In the genomic region with DNA sequence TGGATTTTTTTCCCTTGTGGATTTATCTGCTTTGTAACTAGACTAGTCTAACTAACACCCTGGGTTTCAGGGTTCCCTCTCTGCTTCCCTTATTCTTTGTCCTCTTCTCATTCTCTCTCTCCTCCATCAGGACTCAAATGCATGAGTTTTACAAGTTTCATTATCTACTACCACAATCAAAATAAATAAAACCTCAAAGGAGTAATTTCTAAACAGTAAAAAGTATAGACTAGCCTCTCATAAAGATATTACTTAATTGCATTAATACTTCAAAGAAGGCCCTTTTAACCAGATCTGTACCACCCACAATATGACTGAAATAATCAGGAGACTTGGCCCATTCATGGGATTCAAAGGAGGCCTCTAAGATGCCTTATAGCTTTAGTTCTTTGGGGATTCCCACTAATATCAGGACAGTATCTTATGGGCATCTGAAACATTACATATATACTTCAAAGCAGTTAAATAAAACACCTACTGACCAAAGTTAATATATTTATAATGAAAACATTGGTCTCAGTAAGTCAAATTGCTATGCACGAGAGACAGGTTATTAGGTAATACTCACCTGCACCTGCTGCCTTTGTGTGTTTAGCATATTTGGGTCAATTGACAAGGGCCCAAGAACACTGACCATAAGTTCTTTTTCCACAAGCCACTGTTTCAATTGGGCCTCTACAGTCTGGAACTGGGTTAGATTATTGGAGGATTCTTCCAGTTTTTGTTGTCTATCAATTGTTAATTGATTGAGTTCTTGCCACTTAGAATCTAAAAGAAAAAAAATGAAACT, we compare ENCODE assay signal across 24 cellular contexts.
"Had no signal": no experiment of that assay in that cellular context is flagged by ENCODE, and none has a peak within 500 bp of the region (broad histone marks: within the 10 kb centered on the region; RNA-seq: fewer than 3 reads in every experiment).

No MANE protein-coding gene starts in this region.

- H3K4me3 Mint-ChIP-seq: activated CD4-positive, alpha-beta memory T cell treated with anti-CD3 and anti-CD28 coated beads for 36 hours; activated T-helper 1 cell treated with anti-CD3 and anti-CD28 coated beads, Interleukin-12 subunit alpha, Interleukin-12 subunit beta, Interleukin-2, Interleukin-4 antibody, amounts not matched to agents 30 ng/mL and 10 ng/mL and 1 ng/mL, durations not matched to agents 14 hours and 24 hours and 36 hours; dendritic cell treated with granulocyte-macrophage colony-stimulating factor and Interleukin-4, amounts not matched to agents 40 ng/mL and 50 ng/mL, for 4 days; naive thymus-derived CD8-positive, alpha-beta T cell; T-helper 17 cell had no signal

- H3K36me3 ChIP-seq: neutrophil, ovary, prostate gland had no signal

- H3K4me1 ChIP-seq: foreskin keratinocyte had no signal

- H3K27ac Mint-ChIP-seq: activated CD4-positive, alpha-beta memory T cell treated with anti-CD3 and anti-CD28 coated beads for 36 hours; activated naive CD4-positive, alpha-beta T cell treated with anti-CD3 and anti-CD28 coated beads, Interleukin-2, amount 50 U/mL, for 72 hours; activated T-helper 1 cell treated with anti-CD3 and anti-CD28 coated beads, Interleukin-12 subunit alpha, Interleukin-12 subunit beta, Interleukin-2, Interleukin-4 antibody, amounts not matched to agents 30 ng/mL and 10 ng/mL and 1 ng/mL, durations not matched to agents 14 hours and 24 hours and 36 hours; dendritic cell treated with granulocyte-macrophage colony-stimulating factor and Interleukin-4, amounts not matched to agents 40 ng/mL and 50 ng/mL, for 4 days; naive thymus-derived CD8-positive, alpha-beta T cell; T-helper 17 cell had no signal

- H3K27me3 ChIP-seq: brain microvascular endothelial cell, foreskin keratinocyte, neutrophil, ovary, upper lobe of left lung had no signal

- H3K36me3 Mint-ChIP-seq: activated CD4-positive, alpha-beta memory T cell treated with anti-CD3 and anti-CD28 coated beads for 36 hours; activated naive CD4-positive, alpha-beta T cell treated with anti-CD3 and anti-CD28 coated beads, Interleukin-2, amount 50 U/mL, for 72 hours; naive thymus-derived CD8-positive, alpha-beta T cell had no signal

- DNase-seq: activated CD4-positive, alpha-beta memory T cell treated with anti-CD3 and anti-CD28 coated beads for 36 hours; activated CD4-positive, alpha-beta T cell treated with anti-CD3 and anti-CD28 coated beads for 48 hours; activated CD4-positive, CD25-positive, alpha-beta regulatory T cell; activated gamma-delta T cell treated with Interleukin-2 at 50 U/mL for 16 hours; activated T-cell treated with anti-CD3 and anti-CD28 coated beads for 4 hours; aorta; brain microvascular endothelial cell; caudate nucleus; effector CD4-positive, alpha-beta T cell; erythroblast; foreskin keratinocyte; kidney; naive thymus-derived CD8-positive, alpha-beta T cell; ovary; stimulated activated CD4-positive, alpha-beta T cell treated with anti-CD3 and anti-CD28 coated beads, Interleukin-4, amount 100 ng/mL, for 24 hours; stimulated activated naive CD4-positive, alpha-beta T cell treated with Interleukin-2 at 50 U/mL for 16 hours; T-helper 17 cell; upper lobe of left lung had no signal

- H3K27ac ChIP-seq: brain microvascular endothelial cell, foreskin keratinocyte, neutrophil, prostate gland had no signal

- ATAC-seq: activated naive CD4-positive, alpha-beta T cell treated with anti-CD3 and anti-CD28 coated beads, Interleukin-2, amount 50 U/mL, for 72 hours; foreskin keratinocyte; naive thymus-derived CD8-positive, alpha-beta T cell; T-helper 17 cell had no signal

- H3K9me3 Mint-ChIP-seq: activated CD4-positive, alpha-beta memory T cell treated with anti-CD3 and anti-CD28 coated beads for 36 hours; activated naive CD4-positive, alpha-beta T cell treated with anti-CD3 and anti-CD28 coated beads, Interleukin-2, amount 50 U/mL, for 72 hours; activated T-helper 1 cell treated with anti-CD3 and anti-CD28 coated beads, Interleukin-12 subunit alpha, Interleukin-12 subunit beta, Interleukin-2, Interleukin-4 antibody, amounts not matched to agents 30 ng/mL and 10 ng/mL and 1 ng/mL, durations not matched to agents 14 hours and 24 hours and 36 hours; dendritic cell treated with granulocyte-macrophage colony-stimulating factor and Interleukin-4, amounts not matched to agents 40 ng/mL and 50 ng/mL, for 4 days; naive thymus-derived CD8-positive, alpha-beta T cell had no signal

- H3K9me3 ChIP-seq: neutrophil, ovary, prostate gland, upper lobe of left lung had no signal

- H3K27me3 Mint-ChIP-seq: activated CD4-positive, alpha-beta memory T cell treated with anti-CD3 and anti-CD28 coated beads for 36 hours; dendritic cell treated with granulocyte-macrophage colony-stimulating factor and Interleukin-4, amounts not matched to agents 40 ng/mL and 50 ng/mL, for 4 days; T-helper 17 cell had no signal

- H3K4me1 Mint-ChIP-seq: naive thymus-derived CD8-positive, alpha-beta T cell had no signal

- H3K4me3 ChIP-seq: lung, ovary, prostate gland, upper lobe of left lung had no signal
